In the genomic region with DNA sequence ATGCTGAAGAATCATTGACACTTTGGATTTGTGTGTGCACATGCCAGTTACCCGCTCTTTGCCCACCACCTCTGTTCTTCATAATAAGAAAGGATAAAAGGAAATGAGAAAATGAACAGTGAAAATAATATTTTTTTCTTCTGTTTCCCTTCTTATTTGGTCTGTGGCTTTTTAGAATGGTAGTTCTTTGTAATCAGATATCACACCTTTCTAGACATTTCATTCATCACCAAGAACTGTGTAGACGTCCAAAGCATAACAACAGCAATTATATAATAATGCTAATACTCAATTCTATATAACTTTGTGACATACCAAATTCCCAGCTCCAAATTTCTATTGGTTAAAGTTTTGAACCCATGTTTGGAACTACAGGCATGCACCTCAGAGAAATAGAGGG, we compare ENCODE assay signal across 18 cellular contexts.
"Had no signal": no experiment of that assay in that cellular context is flagged by ENCODE, and none has a peak within 500 bp of the region (broad histone marks: within the 10 kb centered on the region; RNA-seq: fewer than 3 reads in every experiment).

No MANE protein-coding gene starts in this region.

- H3K9me3 Mint-ChIP-seq: memory B cell, neural progenitor cell, type B pancreatic cell had no signal

- ATAC-seq: esophagus mucosa, gastroesophageal sphincter, heart left ventricle, left ventricle myocardium superior, right cardiac atrium, SK-N-SH treated with all-trans-retinoic acid at 6 μM for 48 hours had no signal

- H3K36me3 Mint-ChIP-seq: memory B cell, neural progenitor cell, type B pancreatic cell had no signal

- H3K4me3 Mint-ChIP-seq: memory B cell, neural progenitor cell, type B pancreatic cell had no signal

- H3K27me3 Mint-ChIP-seq: memory B cell, progenitor cell of endocrine pancreas, type B pancreatic cell had no signal

- DNase-seq: activated effector memory CD4-positive, alpha-beta T cell treated with Interleukin-2 at 50 U/mL for 16 hours; aorta; brain microvascular endothelial cell; central memory CD4-positive, alpha-beta T cell; colonic mucosa; heart left ventricle; left ventricle myocardium superior; right cardiac atrium; SIG-M5; stimulated activated CD4-positive, alpha-beta T cell treated with anti-CD3 and anti-CD28 coated beads, Interleukin-2, amount 100 ng/mL, for 48 hours; testis had no signal

- H3K4me1 Mint-ChIP-seq: memory B cell, neural progenitor cell had no signal

- H3K27ac Mint-ChIP-seq: memory B cell, neural progenitor cell, progenitor cell of endocrine pancreas, type B pancreatic cell had no signal
